28 cellular contexts compared by ENCODE assay signal in the genomic region with DNA sequence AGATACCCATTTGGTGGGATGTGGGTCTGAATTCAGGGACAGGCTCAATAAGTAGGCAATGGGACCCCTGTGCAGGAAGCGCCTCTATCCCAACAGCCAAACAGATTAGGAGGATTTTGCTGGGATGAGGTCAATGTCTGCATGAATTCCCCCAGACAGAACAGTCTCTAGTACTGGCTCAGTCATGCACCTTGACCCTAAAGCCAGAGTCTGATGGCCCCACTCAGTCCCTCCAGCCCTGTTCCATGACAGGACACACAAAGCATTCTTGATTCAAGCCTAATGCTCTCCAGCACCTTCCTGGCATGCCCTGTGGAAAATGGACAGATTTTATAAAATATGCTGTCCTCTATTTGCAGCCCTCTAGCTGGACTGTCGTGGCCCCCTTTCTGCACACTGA. TPM values are rescaled to one million over a fixed set of nuclear protein-coding genes. Genes with fewer than 3 reads are reported as not detected.
"Had no signal": no experiment of that assay in that cellular context is flagged by ENCODE, and none has a peak within 500 bp of the region (broad histone marks: within the 10 kb centered on the region; RNA-seq: fewer than 3 reads in every experiment).

No MANE protein-coding gene starts in this region.

- H3K27ac ChIP-seq: adrenal gland, body of pancreas, esophagus muscularis mucosa, heart right ventricle, left lung, lower lobe of right lung, neural progenitor cell, skin epidermis, thyroid gland, upper lobe of left lung, vagina, VCaP had no signal

- H3K9me3 Mint-ChIP-seq: activated CD4-positive, alpha-beta memory T cell treated with anti-CD3 and anti-CD28 coated beads for 36 hours; activated naive CD4-positive, alpha-beta T cell treated with anti-CD3 and anti-CD28 coated beads for 36 hours; activated naive CD8-positive, alpha-beta T cell treated with anti-CD3 and anti-CD28 coated beads for 36 hours; activated T-helper 1 cell treated with anti-CD3 and anti-CD28 coated beads, Interleukin-12 subunit alpha, Interleukin-12 subunit beta, Interleukin-2, Interleukin-4 antibody, amounts not matched to agents 30 ng/mL and 10 ng/mL and 1 ng/mL, durations not matched to agents 14 hours and 24 hours and 36 hours; natural killer cell; neural progenitor cell; stimulated activated effector memory CD8-positive, alpha-beta T cell treated with anti-CD3 and anti-CD28 coated beads, Interleukin-12 subunit alpha, Interleukin-12 subunit beta, amount 100 ng/mL, for 72 hours; stimulated activated naive CD8-positive, alpha-beta T cell treated with anti-CD3 and anti-CD28 coated beads, Interleukin-15, amount 100 ng/mL, for 72 hours had no signal

- H3K4me2 ChIP-seq: neural progenitor cell had no signal

- H3K4me3 ChIP-seq: adrenal gland, body of pancreas, esophagus muscularis mucosa, heart right ventricle, left lung, lower lobe of right lung, neural progenitor cell, skin epidermis, thyroid gland, upper lobe of left lung, vagina had no signal

- H3K36me3 ChIP-seq: adrenal gland, esophagus muscularis mucosa, heart right ventricle, left lung, lower lobe of right lung, neural progenitor cell, thyroid gland, upper lobe of left lung, vagina had no signal

- H3K9me3 ChIP-seq: adrenal gland, body of pancreas, esophagus muscularis mucosa, heart right ventricle, left lung, lower lobe of right lung, thyroid gland, upper lobe of left lung, vagina had no signal

- H3K9ac ChIP-seq: neural progenitor cell had no signal

- H3K27ac Mint-ChIP-seq: activated CD4-positive, alpha-beta memory T cell treated with anti-CD3 and anti-CD28 coated beads for 36 hours; activated naive CD4-positive, alpha-beta T cell treated with anti-CD3 and anti-CD28 coated beads for 36 hours; activated naive CD8-positive, alpha-beta T cell treated with anti-CD3 and anti-CD28 coated beads for 36 hours; activated T-helper 1 cell treated with anti-CD3 and anti-CD28 coated beads, Interleukin-12 subunit alpha, Interleukin-12 subunit beta, Interleukin-2, Interleukin-4 antibody, amounts not matched to agents 30 ng/mL and 10 ng/mL and 1 ng/mL, durations not matched to agents 14 hours and 24 hours and 36 hours; natural killer cell; neural progenitor cell; stimulated activated effector memory CD8-positive, alpha-beta T cell treated with anti-CD3 and anti-CD28 coated beads, Interleukin-12 subunit alpha, Interleukin-12 subunit beta, amount 100 ng/mL, for 72 hours; stimulated activated naive CD8-positive, alpha-beta T cell treated with anti-CD3 and anti-CD28 coated beads, Interleukin-15, amount 100 ng/mL, for 72 hours had no signal

- H3K36me3 Mint-ChIP-seq: activated CD4-positive, alpha-beta memory T cell treated with anti-CD3 and anti-CD28 coated beads for 36 hours; activated naive CD8-positive, alpha-beta T cell treated with anti-CD3 and anti-CD28 coated beads for 36 hours; natural killer cell; neural progenitor cell; stimulated activated effector memory CD8-positive, alpha-beta T cell treated with anti-CD3 and anti-CD28 coated beads, Interleukin-12 subunit alpha, Interleukin-12 subunit beta, amount 100 ng/mL, for 72 hours had no signal

- H3K4me3 Mint-ChIP-seq: activated CD4-positive, alpha-beta memory T cell treated with anti-CD3 and anti-CD28 coated beads for 36 hours; activated naive CD4-positive, alpha-beta T cell treated with anti-CD3 and anti-CD28 coated beads for 36 hours; activated naive CD8-positive, alpha-beta T cell treated with anti-CD3 and anti-CD28 coated beads for 36 hours; activated T-helper 1 cell treated with anti-CD3 and anti-CD28 coated beads, Interleukin-12 subunit alpha, Interleukin-12 subunit beta, Interleukin-2, Interleukin-4 antibody, amounts not matched to agents 30 ng/mL and 10 ng/mL and 1 ng/mL, durations not matched to agents 14 hours and 24 hours and 36 hours; natural killer cell; neural progenitor cell; stimulated activated effector memory CD8-positive, alpha-beta T cell treated with anti-CD3 and anti-CD28 coated beads, Interleukin-12 subunit alpha, Interleukin-12 subunit beta, amount 100 ng/mL, for 72 hours; stimulated activated naive CD8-positive, alpha-beta T cell treated with anti-CD3 and anti-CD28 coated beads, Interleukin-15, amount 100 ng/mL, for 72 hours had no signal

- H3K4me1 Mint-ChIP-seq: stimulated activated effector memory CD8-positive, alpha-beta T cell treated with anti-CD3 and anti-CD28 coated beads, Interleukin-12 subunit alpha, Interleukin-12 subunit beta, amount 100 ng/mL, for 72 hours; stimulated activated naive CD8-positive, alpha-beta T cell treated with anti-CD3 and anti-CD28 coated beads, Interleukin-15, amount 100 ng/mL, for 72 hours had no signal

- H3K27me3 ChIP-seq: body of pancreas, neural progenitor cell, thyroid gland, upper lobe of left lung, vagina had no signal

- DNase-seq: activated CD4-positive, alpha-beta memory T cell treated with anti-CD3 and anti-CD28 coated beads for 36 hours; activated CD8-positive, alpha-beta memory T cell treated with anti-CD3 and anti-CD28 coated beads, Interleukin-2, amount 50 U/mL, for 4 hours; activated effector memory CD4-positive, alpha-beta T cell treated with anti-CD3 and anti-CD28 coated beads, Interleukin-2, amount 50 U/mL, for 16 hours; activated naive CD8-positive, alpha-beta T cell treated with anti-CD3 and anti-CD28 coated beads for 36 hours; activated T-cell treated with anti-CD3 and anti-CD28 coated beads, Interleukin-2, amount 50 U/mL, for 1 hour; aorta; heart right ventricle; left lung; lower lobe of right lung; natural killer cell; posterior cingulate gyrus; stimulated activated CD4-positive, alpha-beta T cell treated with anti-CD3 and anti-CD28 coated beads, Interleukin-12 subunit alpha, Interleukin-12 subunit beta, amount 100 ng/mL, for 4 hours; upper lobe of left lung had no signal

- H3K4me1 ChIP-seq: adrenal gland, body of pancreas, esophagus muscularis mucosa, heart right ventricle, left lung, lower lobe of right lung, thyroid gland, upper lobe of left lung, vagina had no signal

RNA-seq across cellular contexts. Expression of a gene that starts 49.8 kb away (rescaled TPM):
- total RNA-seq: activated CD4-positive, alpha-beta memory T cell treated with anti-CD3 and anti-CD28 coated beads for 36 hours; activated CD8-positive, alpha-beta memory T cell treated with anti-CD3 and anti-CD28 coated beads for 36 hours; activated naive CD4-positive, alpha-beta T cell treated with anti-CD3 and anti-CD28 coated beads for 36 hours; activated naive CD8-positive, alpha-beta T cell treated with anti-CD3 and anti-CD28 coated beads for 36 hours; activated T-helper 1 cell treated with anti-CD3 and anti-CD28 coated beads, Interleukin-12 subunit alpha, Interleukin-12 subunit beta, Interleukin-2, Interleukin-4 antibody, amounts not matched to agents 30 ng/mL and 10 ng/mL and 1 ng/mL, durations not matched to agents 14 hours and 24 hours and 36 hours; aorta; glomerular endothelial cell; left lung; lower lobe of right lung; mononuclear cell; natural killer cell; thyroid gland; vagina had no signal
